8 cellular contexts compared by ENCODE assay signal in genomic region chr15:101134780-101135179, GRCh38.
"Had no signal": no experiment of that assay in that cellular context is flagged by ENCODE, and none has a peak within 500 bp of the region (broad histone marks: within the 10 kb centered on the region; RNA-seq: fewer than 3 reads in every experiment).

No MANE protein-coding gene starts in this region.

- DNase-seq: GOT3, H9, HCEC 1CT, HFFc6, Karpas-422, KG1 had no signal

- H3K27ac ChIP-seq: HL-60 had no signal

- FAIRE-seq: HepG2 had no signal
